ENCODE assay signal across 10 cellular contexts in the genomic region with DNA sequence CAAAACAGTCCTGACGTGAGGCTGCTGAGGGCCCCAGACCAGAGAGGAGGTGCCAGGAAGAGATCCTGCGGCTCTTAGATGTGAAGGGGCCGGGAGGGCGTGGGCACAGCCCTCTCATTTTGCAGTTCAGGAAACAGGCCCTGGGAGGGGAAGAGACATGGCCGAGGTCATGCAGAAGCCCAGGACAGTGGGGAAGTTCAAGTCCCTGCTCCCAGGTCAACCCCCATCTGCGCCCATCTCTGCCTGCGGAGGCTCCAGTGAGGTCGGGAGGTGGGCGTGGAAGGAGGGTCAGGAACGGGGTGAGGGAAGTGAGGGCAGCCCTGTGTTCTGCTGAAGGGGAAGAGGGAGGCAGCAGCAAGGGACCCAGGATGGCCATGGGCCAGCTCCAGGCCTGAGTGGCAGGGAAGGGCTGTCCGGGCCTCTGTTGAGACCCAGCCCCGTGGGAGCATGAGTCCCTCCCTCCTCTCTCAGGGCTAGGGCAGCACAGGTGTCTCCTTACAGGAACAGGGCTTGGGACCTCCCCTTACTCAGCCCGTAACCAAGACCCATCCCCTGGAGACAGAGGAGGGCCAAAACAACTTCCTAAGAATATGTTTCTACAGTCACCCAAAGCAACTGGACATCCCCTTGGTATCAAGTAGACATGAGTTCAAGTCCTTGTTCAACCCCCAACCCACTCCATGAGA.
DNase-seq lines count a peak whose midpoint lies in the region; ATAC-seq lines count a peak whose summit lies in the region.
"Had no signal": no experiment of that assay in that cellular context is flagged by ENCODE, and none has a peak within 500 bp of the region (broad histone marks: within the 10 kb centered on the region; RNA-seq: fewer than 3 reads in every experiment).

No MANE protein-coding gene starts in this region.

- peak overlapping the region; percentile 69 for H3K27ac Mint-ChIP-seq in activated naive CD4-positive, alpha-beta T cell treated with anti-CD3 and anti-CD28 coated beads for 36 hours
- peak overlapping the region; percentile 87 to 100 (median 94) for H3K27ac Mint-ChIP-seq in naive thymus-derived CD8-positive, alpha-beta T cell
- H3K27ac Mint-ChIP-seq: type B pancreatic cell had no signal

- H3K27me3 Mint-ChIP-seq in activated naive CD4-positive, alpha-beta T cell treated with anti-CD3 and anti-CD28 coated beads for 36 hours (ENCODE audit: low read depth), result no peaks in the 10 kb centered on the region
- no peaks in the 10 kb centered on the region for H3K27me3 Mint-ChIP-seq in naive thymus-derived CD8-positive, alpha-beta T cell
- H3K27me3 Mint-ChIP-seq: type B pancreatic cell had no signal

- no peak for ATAC-seq in naive thymus-derived CD8-positive, alpha-beta T cell

- POLR2A ChIA-PET in naive thymus-derived CD8-positive, alpha-beta T cell (lab: Charles Lee), result interaction anchor here (0.6 to 17.2 kb wide), 3 partner anchors 9 to 70 kb away, joined by 3 to 268 read pairs (median 4); no protein-coding TSS in a partner anchor

- CTCF ChIA-PET in activated naive CD4-positive, alpha-beta T cell treated with anti-CD3 and anti-CD28 coated beads for 36 hours (lab: Charles Lee), result interaction anchor here (1.2 to 1.8 kb wide), 3 partner anchors 13 to 28 kb away, joined by 3 to 12 read pairs (median 4); no protein-coding TSS in a partner anchor

- peaks cover 81% of the 10 kb centered on the region for H3K4me1 Mint-ChIP-seq in activated naive CD4-positive, alpha-beta T cell treated with anti-CD3 and anti-CD28 coated beads for 36 hours (ENCODE audit: low read depth)
- H3K4me1 Mint-ChIP-seq in naive thymus-derived CD8-positive, alpha-beta T cell, result peaks cover 55 to 93% (median 88%) of the 10 kb centered on the region in 4 donors

- intact Hi-C loops in activated naive CD4-positive, alpha-beta T cell treated with anti-CD3 and anti-CD28 coated beads for 36 hours (cut with micrococcal nuclease), result loop anchor here (1.0 to 10.0 kb wide), 2 partner anchors 11 to 1313 kb away; no protein-coding TSS in a partner anchor

- DNase-seq in activated naive CD4-positive, alpha-beta T cell treated with anti-CD3 and anti-CD28 coated beads for 36 hours, result no peak
- DNase-seq in activated naive CD4-positive, alpha-beta T cell (lab: John Stamatoyannopoulos, UW), result no peak
- DNase-seq in caudate nucleus (lab: John Stamatoyannopoulos, UW) (peak in 3 of 61 donors; percentile 1 to 26 (median 6)), ureter (ENCODE audit: low spot score) (peak; percentile 55), amniotic stem cell (lab: John Stamatoyannopoulos, UW) (no peak), NCI-H128 (lab: John Stamatoyannopoulos, UW; ENCODE audit: unreplicated experiment) (no peak)
- no peak for DNase-seq in naive thymus-derived CD8-positive, alpha-beta T cell
- DNase-seq in stimulated activated naive CD4-positive, alpha-beta T cell treated with Interleukin-2 at 50 U/mL for 16 hours (lab: John Stamatoyannopoulos, UW), result no peak
- DNase-seq: NCI-H526 treated with DMSO at 0.1 percent for 48 hours had no signal

- H3K36me3 Mint-ChIP-seq in activated naive CD4-positive, alpha-beta T cell treated with anti-CD3 and anti-CD28 coated beads for 36 hours (ENCODE audit: low read depth), result peaks cover 34% of the 10 kb centered on the region
- peaks cover 13 to 84% (median 35%) of the 10 kb centered on the region in 3 donors for H3K36me3 Mint-ChIP-seq in naive thymus-derived CD8-positive, alpha-beta T cell

- H3K9me3 Mint-ChIP-seq in activated naive CD4-positive, alpha-beta T cell treated with anti-CD3 and anti-CD28 coated beads for 36 hours, result no peaks in the 10 kb centered on the region
- no peaks in the 10 kb centered on the region for H3K9me3 Mint-ChIP-seq in naive thymus-derived CD8-positive, alpha-beta T cell
- H3K9me3 Mint-ChIP-seq: type B pancreatic cell had no signal

- H3K27ac ChIP-seq in caudate nucleus (ENCODE audit: low read depth, low read length), result peak overlapping the region; percentile 44

- H3K4me3 Mint-ChIP-seq in activated naive CD4-positive, alpha-beta T cell treated with anti-CD3 and anti-CD28 coated beads for 36 hours, result peak overlapping the region; percentile 38
- H3K4me3 Mint-ChIP-seq in naive thymus-derived CD8-positive, alpha-beta T cell, result peak overlapping the region; percentile 95 to 100 (median 100)
- H3K4me3 Mint-ChIP-seq: type B pancreatic cell had no signal
